In the genomic region with DNA sequence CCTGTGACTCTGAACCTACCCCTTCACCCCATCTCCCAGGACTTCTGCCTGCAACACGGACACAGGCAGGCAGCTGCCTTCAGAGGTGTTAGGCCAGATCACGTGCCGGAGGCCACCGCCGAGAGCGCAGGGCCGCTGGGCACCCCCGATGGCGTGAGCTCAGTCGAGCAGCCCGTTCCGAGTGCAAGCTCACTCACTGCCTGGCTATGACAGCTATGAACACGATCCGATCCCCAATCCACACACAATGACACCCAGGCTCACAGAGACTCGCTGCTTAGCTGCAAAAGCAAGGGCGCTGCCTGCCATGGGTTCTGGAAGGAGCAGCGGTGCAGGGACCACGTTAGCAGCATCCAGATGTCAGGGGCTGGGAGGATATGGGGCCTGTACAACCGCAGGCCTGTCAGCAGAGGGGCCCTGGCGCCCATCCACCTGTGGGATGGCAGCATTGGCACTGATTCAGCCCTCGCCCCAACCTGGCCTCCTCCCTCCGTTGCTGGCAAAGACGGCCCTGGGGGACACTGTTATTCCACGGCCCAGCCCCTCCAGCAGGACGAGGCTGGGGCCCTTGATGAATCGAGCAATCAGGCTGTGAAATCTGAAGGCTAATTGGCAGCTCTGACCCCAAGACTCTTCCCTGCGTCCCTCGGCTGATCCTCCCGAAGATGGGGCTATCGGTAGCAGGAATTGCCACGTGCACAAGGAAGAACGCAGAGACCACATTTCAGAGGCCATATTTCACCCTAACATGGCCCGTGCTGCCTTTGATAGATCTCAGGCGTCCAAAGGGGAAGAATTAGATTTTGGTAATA, we compare ENCODE assay signal across 22 cellular contexts.
DNase-seq lines count a peak whose midpoint lies in the region; ATAC-seq and TF ChIP-seq lines count a peak whose summit lies in the region.
"Had no signal": no experiment of that assay in that cellular context is flagged by ENCODE, and none has a peak within 500 bp of the region (broad histone marks: within the 10 kb centered on the region; RNA-seq: fewer than 3 reads in every experiment).

No MANE protein-coding gene starts in this region.

- H3K4me2 ChIP-seq in BLaER1, result peak overlapping the region; percentile 85
- H3K4me2 ChIP-seq in GM23248 (ENCODE audit: unreplicated experiment), result no peak overlapping the region
- H3K4me2 ChIP-seq: smooth muscle cell had no signal

- H3K79me2 ChIP-seq in GM23248 (ENCODE audit: insufficient read depth), result no peaks in the 10 kb centered on the region

- intact Hi-C loops in lower lobe of right lung (cut with DNase I), result no loop called here

- H3K9ac ChIP-seq in BLaER1 (peak overlapping the region; percentile 48), GM23248 (no peak overlapping the region)

- ATAC-seq in lower lobe of right lung, result no peak
- no peak for ATAC-seq in HG02981 (IDR thresholded peaks at IDR 0.05; ENCODE audit: unreplicated experiment)
- ATAC-seq: Panc1 had no signal

- H3K27me3 ChIP-seq in BLaER1, result no peaks in the 10 kb centered on the region
- no peaks in the 10 kb centered on the region for H3K27me3 ChIP-seq in GM23248 (replicated peaks; ENCODE audit: insufficient read depth)
- H3K27me3 ChIP-seq in lower lobe of right lung (ENCODE audit: low read depth), result no peaks in the 10 kb centered on the region
- H3K27me3 ChIP-seq in suprapubic skin, result no peaks in the 10 kb centered on the region
- H3K27me3 ChIP-seq: dorsolateral prefrontal cortex, neutrophil, tibial nerve had no signal

- H3K4me3 ChIP-seq in BLaER1, result no peak overlapping the region
- no peak overlapping the region for H3K4me3 ChIP-seq in GM23248
- no peak overlapping the region for H3K4me3 ChIP-seq in lower lobe of right lung
- no peak overlapping the region for H3K4me3 ChIP-seq in suprapubic skin
- H3K4me3 ChIP-seq: dorsolateral prefrontal cortex, lung, smooth muscle cell, tibial nerve had no signal

- peaks cover 74% of the 10 kb centered on the region for H3K36me3 ChIP-seq in BLaER1
- no peaks in the 10 kb centered on the region for H3K36me3 ChIP-seq in GM23248 (ENCODE audit: low read depth)
- peaks cover 22% of the 10 kb centered on the region for H3K36me3 ChIP-seq in lower lobe of right lung
- peaks cover 14% of the 10 kb centered on the region for H3K36me3 ChIP-seq in suprapubic skin

- H4K20me1 ChIP-seq in BLaER1 (peaks cover 100% of the 10 kb centered on the region), GM23248 (ENCODE audit: insufficient read depth) (no peaks in the 10 kb centered on the region)

- no peak for TF ChIP-seq CTCF in lower lobe of right lung (IDR thresholded peaks at IDR 0.05)
- TF ChIP-seq CTCF in suprapubic skin (IDR thresholded peaks at IDR 0.05), result no peak

- H3K4me1 ChIP-seq in BLaER1 (peaks cover 81% of the 10 kb centered on the region), GM23248 (ENCODE audit: insufficient read depth) (peaks cover 11% of the 10 kb centered on the region; the same call in 1 of the 2 replicates), lower lobe of right lung (no peaks in the 10 kb centered on the region), suprapubic skin (no peaks in the 10 kb centered on the region)

- TF ChIP-seq POLR2A in suprapubic skin (IDR thresholded peaks at IDR 0.05), result no peak

- no peaks in the 10 kb centered on the region for H3K9me2 ChIP-seq in GM23248 (ENCODE audit: insufficient read depth)

- H3K27ac ChIP-seq in BLaER1, result no peak overlapping the region
- peak overlapping the region; percentile 60; the same call in 1 of the 2 replicates for H3K27ac ChIP-seq in GM23248
- no peak overlapping the region for H3K27ac ChIP-seq in lower lobe of right lung
- H3K27ac ChIP-seq in suprapubic skin, result no peak overlapping the region
- H3K27ac ChIP-seq: dorsolateral prefrontal cortex, neutrophil, tibial nerve had no signal

- no peaks in the 10 kb centered on the region for H3K9me3 ChIP-seq in BLaER1
- H3K9me3 ChIP-seq in GM23248 (ENCODE audit: low read depth), result no peaks in the 10 kb centered on the region
- no peaks in the 10 kb centered on the region for H3K9me3 ChIP-seq in lower lobe of right lung
- no peaks in the 10 kb centered on the region for H3K9me3 ChIP-seq in suprapubic skin
- H3K9me3 ChIP-seq: neutrophil, tibial nerve had no signal

- DNase-seq in GM23248, result no peak
- DNase-seq in astrocyte of the hippocampus (ENCODE audit: low read depth, low spot score), result peak; percentile 32
- DNase-seq in lower lobe of right lung, result peak; percentile 29
- DNase-seq in inferior parietal cortex (ENCODE audit: extremely low spot score), result no peak
- no peak for DNase-seq in suprapubic skin (ENCODE audit: low spot score in 2 of 2)
- DNase-seq in stimulated activated CD4-positive, alpha-beta T cell treated with anti-CD3 and anti-CD28 coated beads, Interleukin-4, amount 100 ng/mL, for 1 hour, result no peak
- DNase-seq: activated B cell treated with CpG ODN at 0.5 μM for 24 hours; activated CD4-positive, alpha-beta T cell treated with anti-CD3 and anti-CD28 coated beads, Interleukin-2, amount 50 U/mL, for 48 hours; activated gamma-delta T cell treated with Interleukin-2 at 50 U/mL for 16 hours; DMS79 treated with DMSO at 0.1 percent for 48 hours; NCI-H187; NCI-H446; stimulated activated CD4-positive, alpha-beta T cell treated with anti-CD3 and anti-CD28 coated beads, Interleukin-2, amount 100 ng/mL, for 48 hours; T-helper 9 cell had no signal

- no peaks in the 10 kb centered on the region for H3F3A ChIP-seq in GM23248 (ENCODE audit: insufficient read depth)

- H2AFZ ChIP-seq in GM23248, result no peak overlapping the region

- no peak for TF ChIP-seq EP300 in suprapubic skin (IDR thresholded peaks at IDR 0.05)

- 90 to 91% methylated on average over 32 to 33 of the region's 34 CpGs for WGBS in GM23248 (ENCODE audit: low coverage in 1 of 2, low lambda C conversion rate in 2 of 2, missing lambda C conversion rate in 2 of 2), 2 experiments
- 100% methylated on average over 8 of the region's 34 CpGs for WGBS in suprapubic skin

- in situ Hi-C loops in GM23248 (cut with MboI), result no loop called here

Comparison
In these comparisons a context has a peak if more than half of its experiments do, and no peak if none do; other contexts are left out.
1. DNase-seq: peak in astrocyte of the hippocampus (single experiment) and lower lobe of right lung (single experiment); none in GM23248 (single experiment), inferior parietal cortex (single experiment), suprapubic skin (0 of 2) and stimulated activated CD4-positive, alpha-beta T cell treated with anti-CD3 and anti-CD28 coated beads, Interleukin-4, amount 100 ng/mL, for 1 hour (single experiment).